1 cellular context compared by ENCODE assay signal in the genomic region with DNA sequence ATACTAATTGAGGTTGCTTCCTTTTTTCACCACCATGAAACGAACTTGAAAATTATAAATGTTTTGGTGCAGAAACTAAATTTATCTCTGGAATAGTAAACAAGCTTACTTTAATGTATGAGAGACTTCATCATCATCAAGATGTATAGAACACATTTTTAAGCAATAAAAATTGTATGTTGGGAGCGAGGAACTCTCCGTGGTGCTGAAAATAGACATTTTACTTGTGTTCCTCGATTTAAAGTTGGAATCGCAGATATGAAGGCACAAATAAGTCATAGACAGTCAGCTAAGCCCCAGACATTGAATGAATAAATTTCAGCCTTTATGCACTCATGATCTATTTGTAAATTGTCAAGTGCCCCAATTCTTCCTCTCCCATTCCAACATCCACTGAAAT.
TF ChIP-seq lines count a peak whose summit lies in the region.

No MANE protein-coding gene starts in this region.

TF ChIP-seq in endothelial cell of umbilical vein, 7 proteins besides CTCF, POLR2A, EP300 and RAD21:
- no peak for TF ChIP-seq MYC (IDR thresholded peaks at IDR 0.05; ENCODE audit: low read depth, low read length)
- no peak for TF ChIP-seq JUN (IDR thresholded peaks at IDR 0.05; ENCODE audit: borderline replicate concordance, insufficient read depth, insufficient read length, low read depth)
- TF ChIP-seq POLR2AphosphoS5 (IDR thresholded peaks at IDR 0.05; ENCODE audit: insufficient read depth, low read depth, low read length) = no peak
- TF ChIP-seq, protein P1, sequence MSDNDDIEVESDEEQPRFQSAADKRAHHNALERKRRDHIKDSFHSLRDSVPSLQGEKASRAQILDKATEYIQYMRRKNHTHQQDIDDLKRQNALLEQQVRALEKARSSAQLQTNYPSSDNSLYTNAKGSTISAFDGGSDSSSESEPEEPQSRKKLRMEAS (IDR thresholded peaks at IDR 0.05; ENCODE audit: insufficient read depth, insufficient read length) = no peak
- TF ChIP-seq FOS (IDR thresholded peaks at IDR 0.05; ENCODE audit: borderline replicate concordance, insufficient read depth, low read length) = no peak
- TF ChIP-seq EZH2 (IDR thresholded peaks at IDR 0.05; ENCODE audit: borderline replicate concordance, low read depth, low read length, severe bottlenecking) = no peak
- TF ChIP-seq GATA2 (IDR thresholded peaks at IDR 0.05; ENCODE audit: insufficient read depth, insufficient read length, low read depth, low read length) = no peak
